16 cellular contexts compared by ENCODE assay signal in genomic region chr5:104456122-104456521, GRCh38.
"Had no signal": no experiment of that assay in that cellular context is flagged by ENCODE, and none has a peak within 500 bp of the region (broad histone marks: within the 10 kb centered on the region; RNA-seq: fewer than 3 reads in every experiment).

No MANE protein-coding gene starts in this region.

- H3K4me3 ChIP-seq: ascending aorta, spleen, thoracic aorta had no signal

- H3K36me3 ChIP-seq: ascending aorta, spleen, thoracic aorta had no signal

- H3K27me3 ChIP-seq: ascending aorta, spleen had no signal

- H3K9me3 ChIP-seq: ascending aorta, thoracic aorta had no signal

- H3K27ac ChIP-seq: ascending aorta, spleen, thoracic aorta had no signal

- H3K4me1 ChIP-seq: ascending aorta, spleen had no signal

- DNase-seq: activated CD4-positive, CD25-positive, alpha-beta regulatory T cell treated with anti-CD3 and anti-CD28 coated beads, Interleukin-2, amount 50 U/mL, for 72 hours; activated CD8-positive, alpha-beta memory T cell treated with anti-CD3 and anti-CD28 coated beads for 24 hours; activated CD8-positive, alpha-beta memory T cell treated with anti-CD3 and anti-CD28 coated beads, Interleukin-2, amount 50 U/mL, for 48 hours; activated effector memory CD4-positive, alpha-beta T cell treated with anti-CD3 and anti-CD28 coated beads, Interleukin-2, amount 50 U/mL, for 16 hours; activated T-cell treated with anti-CD3 and anti-CD28 coated beads, Interleukin-2, amount 50 U/mL, for 72 hours; cortex of kidney; erythroblast; foreskin melanocyte; head of caudate nucleus; mammary epithelial cell; occipital lobe; posterior cingulate gyrus; spleen; stimulated activated naive B cell treated with anti-CD40 and anti-IgM and Interleukin-4, amounts not matched to agents 10 μg/mL and 1 μg/mL and 100 μg/mL, for 72 hours had no signal
